14 cellular contexts compared by ENCODE assay signal in the genomic region with DNA sequence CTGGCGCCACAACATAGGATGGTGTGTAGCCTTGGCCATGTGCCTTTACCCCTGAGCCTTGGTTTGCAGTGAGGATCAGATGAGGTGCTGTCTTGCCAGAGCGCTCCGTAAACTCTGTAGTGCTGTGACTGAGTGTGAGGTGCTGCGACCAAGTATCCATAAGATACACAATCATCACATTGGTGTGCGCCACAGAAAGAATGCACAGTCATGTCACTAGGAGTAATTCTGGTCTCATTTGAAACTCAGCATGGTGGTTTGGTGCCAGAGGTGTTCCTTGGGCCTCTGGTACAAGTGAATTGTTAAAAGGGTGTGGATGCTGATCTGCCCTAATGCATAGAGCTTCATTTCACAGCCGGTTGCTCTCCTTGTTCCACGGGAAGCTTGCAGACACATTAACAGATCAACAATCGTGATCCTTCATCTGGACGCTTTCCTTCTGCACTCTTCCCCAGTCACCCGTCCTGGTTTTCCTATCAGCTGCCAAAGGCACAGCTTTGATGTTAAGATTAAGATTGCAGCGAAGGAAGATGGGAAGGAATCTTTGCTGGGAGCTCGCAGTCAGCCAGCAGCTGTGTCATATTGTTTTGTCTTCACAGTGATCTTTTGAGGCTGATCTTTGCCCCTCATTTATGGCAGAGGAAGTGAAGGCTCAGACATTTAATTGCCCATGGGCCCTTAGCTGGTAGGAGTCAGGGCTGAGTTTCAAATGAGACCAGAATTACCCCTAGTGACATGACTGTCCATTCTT.
DNase-seq lines count a peak whose midpoint lies in the region; ATAC-seq and TF ChIP-seq lines count a peak whose summit lies in the region.
"Had no signal": no experiment of that assay in that cellular context is flagged by ENCODE, and none has a peak within 500 bp of the region (broad histone marks: within the 10 kb centered on the region; RNA-seq: fewer than 3 reads in every experiment).

No MANE protein-coding gene starts in this region.

- H3K4me2 ChIP-seq in GM23248 (ENCODE audit: unreplicated experiment): no peak overlapping the region
- peak overlapping the region; percentile 65 for H3K4me2 ChIP-seq in smooth muscle cell

- no peaks in the 10 kb centered on the region for H3K9me3 ChIP-seq in GM23248 (ENCODE audit: low read depth)
- no peaks in the 10 kb centered on the region for H3K9me3 ChIP-seq in smooth muscle cell (replicated peaks; ENCODE audit: low read depth)

- TF ChIP-seq CTCF in smooth muscle cell (IDR thresholded peaks at IDR 0.05; ENCODE audit: borderline replicate concordance, insufficient read depth, poor library complexity, severe bottlenecking): no peak

- H3F3A ChIP-seq in GM23248 (ENCODE audit: insufficient read depth) (peaks cover 23% of the 10 kb centered on the region; the same call in 1 of the 2 replicates), smooth muscle cell (ENCODE audit: low read depth) (peaks cover 61% of the 10 kb centered on the region)

- DNase-seq in GM23248: peak; percentile 20
- DNase-seq in activated naive CD8-positive, alpha-beta T cell treated with anti-CD3 and anti-CD28 coated beads for 36 hours: no peak
- no peak for DNase-seq in smooth muscle cell (lab: John Stamatoyannopoulos, UW; ENCODE audit: unreplicated experiment)
- DNase-seq in activated CD8-positive, alpha-beta memory T cell treated with anti-CD3 and anti-CD28 coated beads, Interleukin-2, amount 50 U/mL, for 48 hours: no peak
- DNase-seq in NCI-H526 treated with DMSO at 0.1 percent for 48 hours (lab: John Stamatoyannopoulos, UW): no peak
- DNase-seq: activated naive CD4-positive, alpha-beta T cell treated with anti-CD3 and anti-CD28 coated beads, Interleukin-2, amount 10 ng/mL, durations not matched to agents 7 days and 5 days; DND-41; GOT3; NCI-H345 had no signal

- H3K27me3 Mint-ChIP-seq in activated naive CD8-positive, alpha-beta T cell treated with anti-CD3 and anti-CD28 coated beads for 36 hours: no peaks in the 10 kb centered on the region
- H3K27me3 Mint-ChIP-seq: activated naive CD4-positive, alpha-beta T cell treated with anti-CD3 and anti-CD28 coated beads, Interleukin-2, amount 10 ng/mL, durations not matched to agents 7 days and 5 days had no signal

- H3K9me3 Mint-ChIP-seq in activated naive CD8-positive, alpha-beta T cell treated with anti-CD3 and anti-CD28 coated beads for 36 hours: no peaks in the 10 kb centered on the region
- H3K9me3 Mint-ChIP-seq: activated naive CD4-positive, alpha-beta T cell treated with anti-CD3 and anti-CD28 coated beads, Interleukin-2, amount 10 ng/mL, durations not matched to agents 7 days and 5 days; dendritic cell treated with granulocyte-macrophage colony-stimulating factor and Interleukin-4, amounts not matched to agents 40 ng/mL and 50 ng/mL, for 4 days had no signal

- H3K4me3 ChIP-seq in GM23248 (no peak overlapping the region), smooth muscle cell (no peak overlapping the region)
- H3K4me3 ChIP-seq: skin epidermis had no signal

- no peak overlapping the region for H3K4me3 Mint-ChIP-seq in activated naive CD8-positive, alpha-beta T cell treated with anti-CD3 and anti-CD28 coated beads for 36 hours
- H3K4me3 Mint-ChIP-seq: activated naive CD4-positive, alpha-beta T cell treated with anti-CD3 and anti-CD28 coated beads, Interleukin-2, amount 10 ng/mL, durations not matched to agents 7 days and 5 days; dendritic cell treated with granulocyte-macrophage colony-stimulating factor and Interleukin-4, amounts not matched to agents 40 ng/mL and 50 ng/mL, for 4 days had no signal

- H3K27ac Mint-ChIP-seq in activated naive CD8-positive, alpha-beta T cell treated with anti-CD3 and anti-CD28 coated beads for 36 hours: peak overlapping the region; percentile 9
- H3K27ac Mint-ChIP-seq: activated naive CD4-positive, alpha-beta T cell treated with anti-CD3 and anti-CD28 coated beads, Interleukin-2, amount 10 ng/mL, durations not matched to agents 7 days and 5 days; dendritic cell treated with granulocyte-macrophage colony-stimulating factor and Interleukin-4, amounts not matched to agents 40 ng/mL and 50 ng/mL, for 4 days had no signal

- ATAC-seq in GM18520 (IDR thresholded peaks at IDR 0.05; ENCODE audit: unreplicated experiment) (no peak), HG03097 (IDR thresholded peaks at IDR 0.05; ENCODE audit: low FRiP score, unreplicated experiment) (no peak)

- H3K79me2 ChIP-seq in GM23248 (ENCODE audit: insufficient read depth) (no peaks in the 10 kb centered on the region), smooth muscle cell (ENCODE audit: low read depth) (peaks cover 83% of the 10 kb centered on the region)

- no peaks in the 10 kb centered on the region for H3K9me2 ChIP-seq in GM23248 (ENCODE audit: insufficient read depth)

- no peaks in the 10 kb centered on the region for H3K36me3 ChIP-seq in GM23248 (ENCODE audit: low read depth)
- no peaks in the 10 kb centered on the region for H3K36me3 ChIP-seq in smooth muscle cell (ENCODE audit: low read depth)

- peaks cover 8% of the 10 kb centered on the region for H3K36me3 Mint-ChIP-seq in activated naive CD8-positive, alpha-beta T cell treated with anti-CD3 and anti-CD28 coated beads for 36 hours

- 0 out of 2 replicates have a peak overlapping the region, but pooled peaks have one; percentile 38 for H2AFZ ChIP-seq in GM23248
- H2AFZ ChIP-seq in smooth muscle cell (ENCODE audit: low read depth): no peak overlapping the region

- H3K27ac ChIP-seq in GM23248 (no peak overlapping the region), layer of hippocampus (ENCODE audit: low read depth, low read length) (peak overlapping the region; percentile 8), smooth muscle cell (ENCODE audit: low read depth) (peak overlapping the region; percentile 89)

- H4K20me1 ChIP-seq in GM23248 (ENCODE audit: insufficient read depth): no peaks in the 10 kb centered on the region
- H4K20me1 ChIP-seq in smooth muscle cell (ENCODE audit: low read depth): peaks cover 60% of the 10 kb centered on the region

- peaks cover 32% of the 10 kb centered on the region for H3K4me1 ChIP-seq in GM23248 (ENCODE audit: insufficient read depth)
- peaks cover 51% of the 10 kb centered on the region for H3K4me1 ChIP-seq in smooth muscle cell (ENCODE audit: low read depth)

- WGBS in GM23248 (ENCODE audit: low coverage in 1 of 2, low lambda C conversion rate in 2 of 2, missing lambda C conversion rate in 2 of 2), 2 experiments: 58 to 65% methylated on average over 12 of the region's 12 CpGs
- 27% methylated on average over 12 of the region's 12 CpGs for WGBS in smooth muscle cell (ENCODE audit: low lambda C conversion rate)

- peaks cover 45% of the 10 kb centered on the region for H3K4me1 Mint-ChIP-seq in activated naive CD8-positive, alpha-beta T cell treated with anti-CD3 and anti-CD28 coated beads for 36 hours

- H3K9ac ChIP-seq in GM23248: no peak overlapping the region
- peak overlapping the region; percentile 23 for H3K9ac ChIP-seq in smooth muscle cell (ENCODE audit: low read depth)

- in situ Hi-C loops in GM23248 (cut with MboI): loop anchor here (25.0 kb wide), 1 partner anchor 102 kb away; a partner anchor contains a TSS

- H3K27me3 ChIP-seq in GM23248 (replicated peaks; ENCODE audit: insufficient read depth): no peaks in the 10 kb centered on the region
- no peaks in the 10 kb centered on the region for H3K27me3 ChIP-seq in layer of hippocampus (ENCODE audit: control insufficient read depth, insufficient read depth, low read length)
- H3K27me3 ChIP-seq in smooth muscle cell (ENCODE audit: low read depth): no peaks in the 10 kb centered on the region
